1 cellular context compared by ENCODE assay signal in the genomic region with DNA sequence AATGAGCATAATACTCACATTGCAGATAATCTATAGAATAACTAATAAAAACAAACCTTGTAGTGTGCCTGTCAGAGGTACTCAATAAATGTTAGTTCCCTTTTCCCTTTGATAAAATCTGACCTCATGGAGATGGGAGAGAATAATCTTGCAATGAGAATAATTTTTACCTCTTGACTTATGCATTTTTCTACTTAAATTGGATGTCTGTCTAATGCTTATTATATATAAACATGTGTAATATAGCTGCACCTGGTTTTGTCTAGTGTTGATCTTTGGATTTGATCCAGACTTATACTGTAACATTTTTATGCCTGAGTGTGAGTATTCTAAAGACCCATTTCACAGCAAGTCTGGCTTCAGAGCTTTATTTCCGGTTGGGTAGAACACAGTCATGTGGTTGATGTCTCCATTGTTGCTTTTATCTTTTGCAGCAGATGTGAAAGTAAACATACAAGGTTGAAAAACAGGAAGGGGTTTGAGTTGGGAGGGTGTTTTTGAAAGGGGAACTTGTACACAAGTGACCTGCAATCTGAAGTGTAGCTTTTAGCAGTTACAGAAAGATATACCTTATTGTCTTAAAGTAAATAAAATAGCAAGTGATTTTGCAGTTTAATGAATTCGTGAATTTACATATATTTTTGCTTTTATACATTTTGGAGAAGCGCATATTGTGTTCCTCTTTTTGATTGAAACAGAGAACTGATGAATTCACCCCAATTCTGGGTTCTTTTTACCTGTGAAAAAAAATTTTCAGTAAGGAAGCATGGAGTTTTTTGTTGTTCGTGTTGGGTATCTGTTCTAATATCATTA.
A peak's percentile ranks its signal among the peaks of the same experiment; 100 is the strongest.
TF ChIP-seq lines count a peak whose summit lies in the region.

No MANE protein-coding gene starts in this region.

TF ChIP-seq in HEK293, 187 proteins besides CTCF, POLR2A, EP300 and RAD21 (continued from another document):
- TF ChIP-seq, protein P1, sequence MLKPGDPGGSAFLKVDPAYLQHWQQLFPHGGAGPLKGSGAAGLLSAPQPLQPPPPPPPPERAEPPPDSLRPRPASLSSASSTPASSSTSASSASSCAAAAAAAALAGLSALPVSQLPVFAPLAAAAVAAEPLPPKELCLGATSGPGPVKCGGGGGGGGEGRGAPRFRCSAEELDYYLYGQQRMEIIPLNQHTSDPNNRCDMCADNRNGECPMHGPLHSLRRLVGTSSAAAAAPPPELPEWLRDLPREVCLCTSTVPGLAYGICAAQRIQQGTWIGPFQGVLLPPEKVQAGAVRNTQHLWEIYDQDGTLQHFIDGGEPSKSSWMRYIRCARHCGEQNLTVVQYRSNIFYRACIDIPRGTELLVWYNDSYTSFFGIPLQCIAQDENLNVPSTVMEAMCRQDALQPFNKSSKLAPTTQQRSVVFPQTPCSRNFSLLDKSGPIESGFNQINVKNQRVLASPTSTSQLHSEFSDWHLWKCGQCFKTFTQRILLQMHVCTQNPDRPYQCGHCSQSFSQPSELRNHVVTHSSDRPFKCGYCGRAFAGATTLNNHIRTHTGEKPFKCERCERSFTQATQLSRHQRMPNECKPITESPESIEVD (tag by site-specific recombination; IDR thresholded peaks at IDR 0.05) = peak; percentile 52
- TF ChIP-seq ZEB2 (tag by site-specific recombination; IDR thresholded peaks at IDR 0.05) = 0 out of 2 replicates have a peak, but pooled peaks have one; percentile 20
- no peak for TF ChIP-seq ZSCAN16 (tag by site-specific recombination; IDR thresholded peaks at IDR 0.05)
- TF ChIP-seq, protein P2, sequence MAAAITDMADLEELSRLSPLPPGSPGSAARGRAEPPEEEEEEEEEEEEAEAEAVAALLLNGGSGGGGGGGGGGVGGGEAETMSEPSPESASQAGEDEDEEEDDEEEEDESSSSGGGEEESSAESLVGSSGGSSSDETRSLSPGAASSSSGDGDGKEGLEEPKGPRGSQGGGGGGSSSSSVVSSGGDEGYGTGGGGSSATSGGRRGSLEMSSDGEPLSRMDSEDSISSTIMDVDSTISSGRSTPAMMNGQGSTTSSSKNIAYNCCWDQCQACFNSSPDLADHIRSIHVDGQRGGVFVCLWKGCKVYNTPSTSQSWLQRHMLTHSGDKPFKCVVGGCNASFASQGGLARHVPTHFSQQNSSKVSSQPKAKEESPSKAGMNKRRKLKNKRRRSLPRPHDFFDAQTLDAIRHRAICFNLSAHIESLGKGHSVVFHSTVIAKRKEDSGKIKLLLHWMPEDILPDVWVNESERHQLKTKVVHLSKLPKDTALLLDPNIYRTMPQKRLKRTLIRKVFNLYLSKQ (tag by site-specific recombination; IDR thresholded peaks at IDR 0.05; ENCODE audit: borderline replicate concordance) = no peak
- peak; percentile 13; the same call in 1 of the 2 replicates for TF ChIP-seq SP7 (tag by site-specific recombination; IDR thresholded peaks at IDR 0.05)
- peak; percentile 59; the same call in 1 of the 2 replicates for TF ChIP-seq TCF7L2 (IDR thresholded peaks at IDR 0.05; ENCODE audit: borderline replicate concordance, low read depth, low read length)
